In the genomic region with DNA sequence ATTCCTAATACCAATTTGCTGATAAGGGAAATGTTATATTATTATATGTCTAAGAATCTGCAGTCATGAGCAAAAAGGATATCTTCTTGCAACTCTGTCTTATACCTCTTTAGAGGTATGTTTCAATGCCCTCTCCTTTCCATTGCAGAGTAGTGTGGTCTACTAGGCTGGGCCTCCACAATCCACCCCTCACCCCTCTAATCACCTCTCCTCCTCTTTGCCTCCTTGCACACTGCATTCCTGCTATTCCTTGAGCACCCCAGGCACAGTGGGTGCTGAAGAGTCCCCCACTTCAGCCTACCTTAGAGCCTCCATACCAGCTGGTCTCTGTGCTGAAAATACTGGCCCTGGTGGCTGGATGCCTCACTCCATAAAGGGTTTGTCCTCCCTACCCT, we compare ENCODE assay signal across 11 cellular contexts. TPM values are rescaled to one million over a fixed set of nuclear protein-coding genes. Genes with fewer than 3 reads are reported as not detected.
DNase-seq lines count a peak whose midpoint lies in the region; ATAC-seq and TF ChIP-seq lines count a peak whose summit lies in the region.
"Had no signal": no experiment of that assay in that cellular context is flagged by ENCODE, and none has a peak within 500 bp of the region (broad histone marks: within the 10 kb centered on the region; RNA-seq: fewer than 3 reads in every experiment).

No MANE protein-coding gene starts in this region.

- DNase-seq in right atrium auricular region (ENCODE audit: low spot score), result no peak
- no peak for DNase-seq in Right ventricle myocardium superior
- no peak for DNase-seq in NCI-H1436 (lab: John Stamatoyannopoulos, UW)
- DNase-seq in activated CD8-positive, alpha-beta memory T cell treated with anti-CD3 and anti-CD28 coated beads for 24 hours, result no peak
- no peak for DNase-seq in islet precursor cell
- DNase-seq in NCI-H1105 treated with DMSO at 0.1 percent for 48 hours (lab: John Stamatoyannopoulos, UW), result no peak
- DNase-seq: erythroblast, NCI-H524 had no signal

- TF ChIP-seq CTCF in right atrium auricular region (IDR thresholded peaks at IDR 0.05), result no peak

- H3K36me3 ChIP-seq in right atrium auricular region, result no peaks in the 10 kb centered on the region
- peaks cover 0 to 4% of the 10 kb centered on the region in 2 donors for H3K36me3 ChIP-seq in duodenal mucosa (ENCODE audit: control insufficient read depth in 1 of 2, insufficient read depth in 2 of 2, low read length in 2 of 2)
- H3K36me3 ChIP-seq: HAP-1 had no signal

- ATAC-seq in Right ventricle myocardium superior (ENCODE audit: poor library complexity), result no peak
- peak; percentile 31 for ATAC-seq in HG03280 (IDR thresholded peaks at IDR 0.05; ENCODE audit: unreplicated experiment)

- no peaks in the 10 kb centered on the region for H3K9me3 ChIP-seq in right atrium auricular region
- no peaks in the 10 kb centered on the region for H3K9me3 ChIP-seq in duodenal mucosa (ENCODE audit: control insufficient read depth in 1 of 2, low read length in 2 of 2)
- H3K9me3 ChIP-seq: HAP-1 had no signal

- H3K27ac ChIP-seq in right atrium auricular region, result peak overlapping the region; percentile 61 to 81
- peak overlapping the region; percentile 59 for H3K27ac ChIP-seq in duodenal mucosa (ENCODE audit: low read depth, low read length)

- intact Hi-C loops in Right ventricle myocardium superior (cut with DNase I), result no loop called here

- H3K27me3 ChIP-seq in right atrium auricular region, result no peaks in the 10 kb centered on the region
- H3K27me3 ChIP-seq in duodenal mucosa (ENCODE audit: control insufficient read depth in 1 of 2, insufficient read depth in 2 of 2, low read length in 2 of 2), result no peaks in the 10 kb centered on the region

- H3K4me3 ChIP-seq in right atrium auricular region, result no peak overlapping the region
- H3K4me3 ChIP-seq in duodenal mucosa (ENCODE audit: low read depth in 1 of 2, low read length in 2 of 2), result no peak overlapping the region
- H3K4me3 ChIP-seq: HAP-1 had no signal

- peaks cover 0 to 55% of the 10 kb centered on the region in 2 donors for H3K4me1 ChIP-seq in right atrium auricular region
- peaks cover 15 to 18% of the 10 kb centered on the region in 2 donors for H3K4me1 ChIP-seq in duodenal mucosa (ENCODE audit: control insufficient read depth in 1 of 2, insufficient read depth in 2 of 2, low read length in 2 of 2)
- H3K4me1 ChIP-seq: HAP-1 had no signal

- H3K9ac ChIP-seq in duodenal mucosa (ENCODE audit: low read depth in 1 of 2, low read length in 2 of 2), result no peak overlapping the region

RNA-seq across cellular contexts. Expression of a gene that starts 26.9 kb away (rescaled TPM):
- total RNA-seq in right atrium auricular region (1 to 10 TPM; 5.3 to 5.5 TPM), Right ventricle myocardium superior (9.5 TPM)
